In genomic region chr9:132288956-132289355, GRCh38 we compare ENCODE assay signal across 13 cellular contexts.
DNase-seq lines count a peak whose midpoint lies in the region; ATAC-seq lines count a peak whose summit lies in the region.
"Had no signal": no experiment of that assay in that cellular context is flagged by ENCODE, and none has a peak within 500 bp of the region (broad histone marks: within the 10 kb centered on the region; RNA-seq: fewer than 3 reads in every experiment).

No MANE protein-coding gene starts in this region.

- peak overlapping the region; percentile 16; the same call in 1 of the 2 replicates for H3K9ac ChIP-seq in BLaER1
- no peak overlapping the region for H3K9ac ChIP-seq in GM23248
- H3K9ac ChIP-seq in adipocyte (ENCODE audit: low read length) = no peak overlapping the region
- H3K9ac ChIP-seq: parathyroid adenoma had no signal

- H3K27ac Mint-ChIP-seq in naive B cell = peak overlapping the region in 4 of 6 donors; percentile 16 to 92 (median 66)
- H3K27ac Mint-ChIP-seq: memory B cell had no signal

- no peak overlapping the region for H2AFZ ChIP-seq in GM23248
- H2AFZ ChIP-seq: parathyroid adenoma had no signal

- in situ Hi-C loops in GM23248 (cut with MboI) = no loop called here

- H3K9me3 ChIP-seq in BLaER1 = no peaks in the 10 kb centered on the region
- no peaks in the 10 kb centered on the region for H3K9me3 ChIP-seq in GM23248 (ENCODE audit: low read depth)
- H3K9me3 ChIP-seq in adipocyte (ENCODE audit: control insufficient read depth, low read length) = no peaks in the 10 kb centered on the region

- H3K4me1 Mint-ChIP-seq in naive B cell = peaks cover 0 to 5% (median 3%) of the 10 kb centered on the region in 3 donors
- H3K4me1 Mint-ChIP-seq: memory B cell had no signal

- 76 to 77% methylated on average over 2 of the region's 2 CpGs for WGBS in GM23248 (ENCODE audit: low coverage in 1 of 2, low lambda C conversion rate in 2 of 2, missing lambda C conversion rate in 2 of 2), 2 experiments

- peak overlapping the region; percentile 13; the same call in 1 of the 2 replicates for H3K4me2 ChIP-seq in BLaER1
- peak overlapping the region; percentile 35 for H3K4me2 ChIP-seq in GM23248 (ENCODE audit: unreplicated experiment)

- no peak overlapping the region for H3K27ac ChIP-seq in BLaER1
- peak overlapping the region; percentile 7; the same call in 1 of the 2 replicates for H3K27ac ChIP-seq in GM23248
- H3K27ac ChIP-seq: parathyroid adenoma had no signal

- H3F3A ChIP-seq in GM23248 (ENCODE audit: insufficient read depth) = peaks cover 14% of the 10 kb centered on the region

- no peaks in the 10 kb centered on the region for H3K9me2 ChIP-seq in GM23248 (ENCODE audit: insufficient read depth)

- H3K36me3 ChIP-seq in BLaER1 (peaks cover 90% of the 10 kb centered on the region), GM23248 (ENCODE audit: low read depth) (peaks cover 44% of the 10 kb centered on the region), adipocyte (ENCODE audit: control insufficient read depth, insufficient read depth, low read length, severe bottlenecking) (peaks cover 54% of the 10 kb centered on the region)

- H3K4me1 ChIP-seq in BLaER1 (peaks cover 27% of the 10 kb centered on the region), GM23248 (ENCODE audit: insufficient read depth) (peaks cover 17% of the 10 kb centered on the region), adipocyte (ENCODE audit: control insufficient read depth, insufficient read depth, low read length) (peaks cover 17% of the 10 kb centered on the region)
- H3K4me1 ChIP-seq: parathyroid adenoma had no signal

- H4K20me1 ChIP-seq in BLaER1 (peaks cover 68% of the 10 kb centered on the region), GM23248 (ENCODE audit: insufficient read depth) (no peaks in the 10 kb centered on the region)

- DNase-seq in GM23248 = no peak
- DNase-seq in adipocyte (ENCODE audit: low read depth) = peak; percentile 7
- DNase-seq in naive B cell = no peak
- no peak for DNase-seq in RPMI8226
- no peak for DNase-seq in NCI-H82 treated with DMSO at 0.1 percent for 48 hours (lab: John Stamatoyannopoulos, UW; ENCODE audit: unreplicated experiment)
- DNase-seq in SK-N-DZ (ENCODE audit: low spot score) = no peak
- DNase-seq: CD8-positive, alpha-beta memory T cell; effector memory CD8-positive, alpha-beta T cell; NCI-H187; NCI-H510A had no signal

- peaks cover 39% of the 10 kb centered on the region for H3K79me2 ChIP-seq in GM23248 (ENCODE audit: insufficient read depth)
- H3K79me2 ChIP-seq: parathyroid adenoma had no signal

- H3K9me3 Mint-ChIP-seq in naive B cell = no peaks in the 10 kb centered on the region
- H3K9me3 Mint-ChIP-seq: CD8-positive, alpha-beta memory T cell; effector memory CD8-positive, alpha-beta T cell; memory B cell had no signal

- no peak overlapping the region for H3K4me3 Mint-ChIP-seq in naive B cell
- H3K4me3 Mint-ChIP-seq: CD8-positive, alpha-beta memory T cell; effector memory CD8-positive, alpha-beta T cell; memory B cell had no signal

- ATAC-seq in naive B cell (ENCODE audit: low read depth in 2 of 2) = no peak
- ATAC-seq: effector memory CD8-positive, alpha-beta T cell had no signal

- H3K27me3 Mint-ChIP-seq in naive B cell = no peaks in the 10 kb centered on the region
- H3K27me3 Mint-ChIP-seq: CD8-positive, alpha-beta memory T cell; effector memory CD8-positive, alpha-beta T cell; memory B cell had no signal

- H3K4me3 ChIP-seq in BLaER1 (no peak overlapping the region), GM23248 (no peak overlapping the region), adipocyte (ENCODE audit: low read length) (no peak overlapping the region)

- H3K27me3 ChIP-seq in BLaER1 (no peaks in the 10 kb centered on the region), GM23248 (replicated peaks; ENCODE audit: insufficient read depth) (no peaks in the 10 kb centered on the region), adipocyte (replicated peaks; ENCODE audit: control insufficient read depth, insufficient read depth, low read length) (no peaks in the 10 kb centered on the region)

- no peaks in the 10 kb centered on the region for H3K36me3 Mint-ChIP-seq in naive B cell
